In the genomic region with DNA sequence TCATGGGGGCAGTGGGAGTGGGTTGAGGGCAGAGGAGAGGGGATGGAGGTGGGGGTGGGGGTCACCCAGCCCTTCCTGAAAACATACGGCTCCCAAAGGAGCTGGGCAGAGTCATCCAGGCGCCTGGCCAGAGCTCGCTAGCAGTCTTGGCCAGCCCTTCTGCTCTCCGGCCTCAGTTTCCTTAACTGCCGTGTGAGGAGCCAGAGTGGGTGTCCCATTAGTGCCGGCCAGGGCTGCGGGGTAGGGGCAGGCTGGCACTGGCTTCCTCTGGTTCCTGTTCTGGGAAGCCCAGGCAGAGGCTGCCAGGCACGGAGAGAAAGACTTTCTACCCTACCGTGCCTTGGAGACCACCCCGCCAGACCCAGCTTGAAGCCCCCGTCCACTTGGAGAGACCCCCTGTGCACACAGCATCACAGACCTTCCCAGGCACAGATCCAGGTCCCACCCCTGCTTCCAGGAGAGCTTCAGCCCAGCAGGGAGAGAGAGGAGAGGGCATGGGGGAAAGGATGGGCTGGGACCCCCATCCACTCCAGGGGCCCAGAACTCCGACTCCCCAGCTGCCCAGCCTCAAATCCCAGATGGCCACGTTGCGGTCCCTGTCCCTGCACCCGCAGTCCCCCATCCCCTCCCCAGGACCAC, we compare ENCODE assay signal across 8 cellular contexts.
DNase-seq lines count a peak whose midpoint lies in the region; ATAC-seq, FAIRE-seq and TF ChIP-seq lines count a peak whose summit lies in the region.

No MANE protein-coding gene starts in this region.

- H3K36me3 ChIP-seq in adipocyte (ENCODE audit: control insufficient read depth, insufficient read depth, low read length, severe bottlenecking) (peaks cover 23% of the 10 kb centered on the region), keratinocyte (ENCODE audit: control insufficient read depth in 2 of 2, extremely low read depth in 1 of 2, insufficient read depth in 2 of 2, low read length in 2 of 2) (peaks cover 0 to 14% of the 10 kb centered on the region in 2 experiments), spleen (peaks cover 0 to 41% (median 22%) of the 10 kb centered on the region in 6 donors)

- peak overlapping the region; percentile 93 for H3K9ac ChIP-seq in adipocyte (ENCODE audit: low read length)
- H3K9ac ChIP-seq in keratinocyte (ENCODE audit: control insufficient read depth, extremely low read depth, insufficient read depth, low read length): no peak overlapping the region

- H2AFZ ChIP-seq in keratinocyte (ENCODE audit: control insufficient read depth, low read length): no peak overlapping the region

- no peak for ATAC-seq in HG03095 (IDR thresholded peaks at IDR 0.05; ENCODE audit: unreplicated experiment)

- DNase-seq in H54 (ENCODE audit: insufficient read length, low spot score) (no peak), adipocyte (ENCODE audit: low read depth) (no peak), keratinocyte (ENCODE audit: low read depth, low spot score) (no peak), spleen (no peak), lower leg skin (ENCODE audit: low spot score in 2 of 2) (no peak), A172 (ENCODE audit: low spot score) (no peak), NCI-H345 treated with DMSO at 0.1 percent for 48 hours (lab: John Stamatoyannopoulos, UW; ENCODE audit: unreplicated experiment) (no peak)

- H3K27ac ChIP-seq in keratinocyte (ENCODE audit: control insufficient read depth, insufficient read depth, low read length) (no peak overlapping the region), spleen (peak overlapping the region in 5 of 8 donors; percentile 14 to 93 (median 83))

- H3K27me3 ChIP-seq in adipocyte (replicated peaks; ENCODE audit: control insufficient read depth, insufficient read depth, low read length) (no peaks in the 10 kb centered on the region), keratinocyte (ENCODE audit: control insufficient read depth, extremely low read depth, insufficient read depth, low read length) (no peaks in the 10 kb centered on the region), spleen (replicated peaks in 1 of 7) (no peaks in the 10 kb centered on the region)

- peak overlapping the region; percentile 89 for H3K4me3 ChIP-seq in adipocyte (ENCODE audit: low read length)
- H3K4me3 ChIP-seq in keratinocyte (ENCODE audit: control insufficient read depth in 2 of 3, extremely low read depth in 1 of 3, insufficient read depth in 2 of 3, low read depth in 1 of 3, low read length in 3 of 3): peak overlapping the region in 1 of 3 experiments; percentile 29
- peak overlapping the region in 6 of 8 donors; percentile 14 to 62 (median 40) for H3K4me3 ChIP-seq in spleen
- H3K4me3 ChIP-seq in lower leg skin (ENCODE audit: low read depth, poor library complexity, severe bottlenecking): no peak overlapping the region

- intact Hi-C loops in spleen (cut with DNase I; ENCODE audit: low total_unique reads): no loop called here
- intact Hi-C loops in lower leg skin (cut with DNase I; ENCODE audit: low total_unique reads): no loop called here

- TF ChIP-seq POLR2A in H54 (IDR thresholded peaks at IDR 0.05; ENCODE audit: low read depth, low read length) (0 out of 2 replicates have a peak, but pooled peaks have one; percentile 10), spleen (IDR thresholded peaks at IDR 0.05) (no peak), lower leg skin (IDR thresholded peaks at IDR 0.05) (no peak)

- H3K79me2 ChIP-seq in keratinocyte (ENCODE audit: control insufficient read depth, insufficient read depth, low read length): no peaks in the 10 kb centered on the region

- TF ChIP-seq CTCF in keratinocyte (optimal IDR thresholded peaks at IDR 0.05 in 1 of 3, IDR thresholded peaks at IDR 0.05 in 1 of 3, conservative IDR thresholded peaks at IDR 0.05 in 1 of 3; ENCODE audit: extremely low read depth in 1 of 3, insufficient read depth in 2 of 3, low read length in 3 of 3) (no peak), spleen (IDR thresholded peaks at IDR 0.05 in 8 of 11, conservative IDR thresholded peaks at IDR 0.05 in 3 of 11) (no peak), lower leg skin (IDR thresholded peaks at IDR 0.05) (no peak)

- dilution Hi-C loops in keratinocyte (cut with MboI; ENCODE audit: extremely low pct_ligation_motif_present, low sequenced_read_pairs): no loop called here

- no peaks in the 10 kb centered on the region for H3K9me1 ChIP-seq in keratinocyte (ENCODE audit: control insufficient read depth, extremely low read depth, insufficient read depth, low read length)

- WGBS in spleen, 5 donors: 69 to 85% (median 72%) methylated on average over 10 to 15 of the region's 15 CpGs
- WGBS in lower leg skin, 2 donors: 50 to 57% methylated on average over 15 of the region's 15 CpGs

- H3K9me3 ChIP-seq in adipocyte (ENCODE audit: control insufficient read depth, low read length) (no peaks in the 10 kb centered on the region), keratinocyte (ENCODE audit: control insufficient read depth, low read depth, low read length) (no peaks in the 10 kb centered on the region), spleen (no peaks in the 10 kb centered on the region)

- FAIRE-seq in H54 (lab: Jason Lieb, UNC) (no peak), keratinocyte (lab: Jason Lieb, UNC) (no peak)

- peak overlapping the region; percentile 22 for H3K4me2 ChIP-seq in keratinocyte (ENCODE audit: control insufficient read depth, extremely low read depth, insufficient read depth, low read depth, low read length)

- H4K20me1 ChIP-seq in keratinocyte (ENCODE audit: control insufficient read depth, extremely low read depth, insufficient read depth, low read length): no peaks in the 10 kb centered on the region

- H3K4me1 ChIP-seq in adipocyte (ENCODE audit: control insufficient read depth, insufficient read depth, low read length): peaks cover 50% of the 10 kb centered on the region
- peaks cover 48% of the 10 kb centered on the region for H3K4me1 ChIP-seq in keratinocyte (ENCODE audit: control insufficient read depth, extremely low read depth, insufficient read depth, low read length)
- H3K4me1 ChIP-seq in spleen: peaks cover 46 to 98% (median 83%) of the 10 kb centered on the region in 6 donors
